1 cellular context compared by ENCODE assay signal in the genomic region with DNA sequence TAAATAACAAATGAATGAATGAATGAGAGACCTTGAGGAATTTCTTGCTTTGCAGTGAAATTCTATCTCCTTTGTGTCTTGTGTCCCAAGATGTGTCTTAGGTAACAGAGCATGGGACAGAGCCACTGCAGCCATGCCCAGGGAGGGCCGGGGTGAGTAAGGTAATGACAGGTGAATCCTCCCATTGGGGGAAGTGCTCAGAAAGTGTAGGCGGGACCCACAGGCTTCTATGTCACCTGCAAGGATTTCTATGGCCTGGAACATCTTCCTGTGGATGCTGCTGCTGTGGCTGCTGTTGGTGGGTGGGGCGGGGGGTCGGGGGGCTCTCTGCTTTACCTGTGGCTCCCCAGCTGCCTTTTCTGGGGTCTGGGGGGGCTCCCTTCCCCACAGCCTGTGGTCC.
TF ChIP-seq lines count a peak whose summit lies in the region.

No MANE protein-coding gene starts in this region.

TF ChIP-seq in GM23338, 12 proteins besides CTCF, POLR2A, EP300 and RAD21 (continued from another document):
- TF ChIP-seq, protein P1, sequence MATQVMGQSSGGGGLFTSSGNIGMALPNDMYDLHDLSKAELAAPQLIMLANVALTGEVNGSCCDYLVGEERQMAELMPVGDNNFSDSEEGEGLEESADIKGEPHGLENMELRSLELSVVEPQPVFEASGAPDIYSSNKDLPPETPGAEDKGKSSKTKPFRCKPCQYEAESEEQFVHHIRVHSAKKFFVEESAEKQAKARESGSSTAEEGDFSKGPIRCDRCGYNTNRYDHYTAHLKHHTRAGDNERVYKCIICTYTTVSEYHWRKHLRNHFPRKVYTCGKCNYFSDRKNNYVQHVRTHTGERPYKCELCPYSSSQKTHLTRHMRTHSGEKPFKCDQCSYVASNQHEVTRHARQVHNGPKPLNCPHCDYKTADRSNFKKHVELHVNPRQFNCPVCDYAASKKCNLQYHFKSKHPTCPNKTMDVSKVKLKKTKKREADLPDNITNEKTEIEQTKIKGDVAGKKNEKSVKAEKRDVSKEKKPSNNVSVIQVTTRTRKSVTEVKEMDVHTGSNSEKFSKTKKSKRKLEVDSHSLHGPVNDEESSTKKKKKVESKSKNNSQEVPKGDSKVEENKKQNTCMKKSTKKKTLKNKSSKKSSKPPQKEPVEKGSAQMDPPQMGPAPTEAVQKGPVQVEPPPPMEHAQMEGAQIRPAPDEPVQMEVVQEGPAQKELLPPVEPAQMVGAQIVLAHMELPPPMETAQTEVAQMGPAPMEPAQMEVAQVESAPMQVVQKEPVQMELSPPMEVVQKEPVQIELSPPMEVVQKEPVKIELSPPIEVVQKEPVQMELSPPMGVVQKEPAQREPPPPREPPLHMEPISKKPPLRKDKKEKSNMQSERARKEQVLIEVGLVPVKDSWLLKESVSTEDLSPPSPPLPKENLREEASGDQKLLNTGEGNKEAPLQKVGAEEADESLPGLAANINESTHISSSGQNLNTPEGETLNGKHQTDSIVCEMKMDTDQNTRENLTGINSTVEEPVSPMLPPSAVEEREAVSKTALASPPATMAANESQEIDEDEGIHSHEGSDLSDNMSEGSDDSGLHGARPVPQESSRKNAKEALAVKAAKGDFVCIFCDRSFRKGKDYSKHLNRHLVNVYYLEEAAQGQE (IDR thresholded peaks at IDR 0.05; ENCODE audit: unreplicated experiment): no peak
- TF ChIP-seq EZH2 (IDR thresholded peaks at IDR 0.05; ENCODE audit: low read depth, unreplicated experiment) (no peak), CREB1 (CRISPR knock-in tag; IDR thresholded peaks at IDR 0.05; ENCODE audit: low read depth) (no peak), POLR2AphosphoS5 (IDR thresholded peaks at IDR 0.05; ENCODE audit: low read depth) (no peak), ZNF331 (CRISPR knock-in tag; IDR thresholded peaks at IDR 0.05; ENCODE audit: low read depth) (no peak)
